In the genomic region with DNA sequence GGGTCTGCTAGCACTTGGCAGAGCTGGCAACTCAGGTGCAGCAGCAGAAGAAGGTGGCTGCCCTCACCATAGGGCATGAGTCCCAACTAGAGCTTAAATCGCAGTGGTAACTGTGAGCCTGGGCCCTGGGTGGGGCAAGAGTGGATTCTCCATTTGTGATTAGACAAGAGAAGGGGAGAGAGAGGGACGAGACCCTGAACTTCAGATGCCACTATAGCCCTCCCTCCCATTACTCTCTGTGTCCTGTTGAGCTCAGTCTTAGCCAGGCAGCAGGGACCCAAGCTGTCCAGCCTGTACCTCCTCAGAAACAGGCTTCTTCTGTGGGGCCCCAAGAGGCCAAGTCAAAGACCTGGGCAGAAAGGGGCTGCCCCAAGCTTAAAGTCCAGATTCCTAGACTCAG, we compare ENCODE assay signal across 19 cellular contexts.
A peak's percentile ranks its signal among the peaks of the same experiment; 100 is the strongest.
DNase-seq lines count a peak whose midpoint lies in the region; ATAC-seq, FAIRE-seq and TF ChIP-seq lines count a peak whose summit lies in the region.
"Had no signal": no experiment of that assay in that cellular context is flagged by ENCODE, and none has a peak within 500 bp of the region (broad histone marks: within the 10 kb centered on the region; RNA-seq: fewer than 3 reads in every experiment).

No MANE protein-coding gene starts in this region.

- no peaks in the 10 kb centered on the region for H3K23me2 ChIP-seq in H9 (ENCODE audit: insufficient read length, low read depth, low read length, poor library complexity, severe bottlenecking)

- H3K4me1 Mint-ChIP-seq in H9 (peaks cover 9 to 12% of the 10 kb centered on the region in 2 experiments), osteocyte (ENCODE audit: unreplicated experiment) (no peaks in the 10 kb centered on the region)

- no peaks in the 10 kb centered on the region for H3K79me1 ChIP-seq in H9 (ENCODE audit: insufficient read depth, low read depth, low read length, poor library complexity, severe bottlenecking)

- no peak overlapping the region for H2BK15ac ChIP-seq in H9 (ENCODE audit: low read depth, low read length)

- H3K27me3 ChIP-seq in H9 (ENCODE audit: insufficient read depth, low read length) = no peaks in the 10 kb centered on the region
- H3K27me3 ChIP-seq: BLaER1 had no signal

- no peak overlapping the region for H3K23ac ChIP-seq in H9 (ENCODE audit: insufficient read length, low read depth, low read length)

- no peak overlapping the region for H3T11ph ChIP-seq in H9 (ENCODE audit: low read length)

- H3K36me3 Mint-ChIP-seq in H9 (ENCODE audit: insufficient read depth in 1 of 3, low read depth in 3 of 3) (0 out of 7 replicates have a peak, but pooled peaks cover 0 to 11% (median 0%) of the 10 kb centered on the region in 3 experiments), osteocyte (ENCODE audit: unreplicated experiment) (peaks cover 37% of the 10 kb centered on the region)
- H3K36me3 Mint-ChIP-seq: CD4-positive, CD25-positive, alpha-beta regulatory T cell; CD8-positive, alpha-beta T cell had no signal

- no CpG with 5 or more reads among the region's 2 CpGs for WGBS in H9 (ENCODE audit: extremely low coverage, insufficient read length, low lambda C conversion rate)

- H3K4me1 ChIP-seq in H9 (ENCODE audit: insufficient read depth, low read length) = peaks cover 2% of the 10 kb centered on the region; the same call in 1 of the 2 replicates
- H3K4me1 ChIP-seq in kidney (ENCODE audit: control insufficient read depth in 1 of 2, insufficient read depth in 1 of 2, low read depth in 1 of 2, low read length in 2 of 2) = no peaks in the 10 kb centered on the region
- H3K4me1 ChIP-seq: BLaER1, Caco-2 had no signal

- H2BK120ac ChIP-seq in H9 (ENCODE audit: low read depth, low read length, poor library complexity, severe bottlenecking) = no peak overlapping the region

- no peak for FAIRE-seq in kidney (lab: Jason Lieb, UNC)
- FAIRE-seq: G401.6, H54 had no signal

- H3K9me3 Mint-ChIP-seq in H9 = no peaks in the 10 kb centered on the region
- H3K9me3 Mint-ChIP-seq in osteocyte (ENCODE audit: unreplicated experiment) = no peaks in the 10 kb centered on the region
- H3K9me3 Mint-ChIP-seq: CD8-positive, alpha-beta T cell had no signal

- H3K9ac ChIP-seq in H9 (ENCODE audit: extremely low read depth, insufficient read length, low read length) (no peak overlapping the region), kidney (ENCODE audit: low read length in 2 of 2) (no peak overlapping the region)
- H3K9ac ChIP-seq: BLaER1, GM23248 had no signal

- H3K14ac ChIP-seq in H9 (ENCODE audit: insufficient read depth, low read length) = no peak overlapping the region

- no peak overlapping the region for H3K4me3 ChIP-seq in kidney (ENCODE audit: low read length in 2 of 2)
- H3K4me3 ChIP-seq: BLaER1, GM23248 had no signal

- H3K4me3 Mint-ChIP-seq in H9 (no peak overlapping the region), osteocyte (ENCODE audit: unreplicated experiment) (no peak overlapping the region)
- H3K4me3 Mint-ChIP-seq: B cell; CD4-positive, CD25-positive, alpha-beta regulatory T cell; CD8-positive, alpha-beta T cell had no signal

- H2BK20ac ChIP-seq in H9 (ENCODE audit: low read depth, low read length, poor library complexity, severe bottlenecking) = no peak overlapping the region

- intact Hi-C loops in kidney (cut with DNase I) = no loop called here

- H4K8ac ChIP-seq in H9 (replicated peaks; ENCODE audit: insufficient read length, low read depth, low read length) = no peak overlapping the region

- H3K27ac ChIP-seq in H9 (ENCODE audit: insufficient read length, low read depth, low read length) (no peak overlapping the region), kidney (ENCODE audit: low read depth in 2 of 2, low read length in 2 of 2) (no peak overlapping the region)
- H3K27ac ChIP-seq: BLaER1, C4-2B, GM23248 had no signal

- no peaks in the 10 kb centered on the region for H3K9me3 ChIP-seq in H9 (ENCODE audit: control insufficient read depth, low read depth, low read length)
- no peaks in the 10 kb centered on the region for H3K9me3 ChIP-seq in kidney (ENCODE audit: control insufficient read depth in 1 of 2, low read length in 2 of 2)
- H3K9me3 ChIP-seq: BLaER1, Caco-2 had no signal

- ATAC-seq in GM21825 (IDR thresholded peaks at IDR 0.05; ENCODE audit: unreplicated experiment) (no peak), HG03565 (IDR thresholded peaks at IDR 0.05; ENCODE audit: unreplicated experiment) (no peak)
- ATAC-seq: CD8-positive, alpha-beta T cell had no signal

- H4K20me1 ChIP-seq in H9 (ENCODE audit: control insufficient read depth, insufficient read depth, insufficient read length) = no peaks in the 10 kb centered on the region
- H4K20me1 ChIP-seq: BLaER1 had no signal

- H2BK5ac ChIP-seq in H9 (ENCODE audit: insufficient read length, low read length) = no peak overlapping the region

- TF ChIP-seq CTCF in H9 (conservative IDR thresholded peaks at IDR 0.05) (no peak), kidney (IDR thresholded peaks at IDR 0.05; ENCODE audit: borderline replicate concordance, extremely low read depth, insufficient read depth) (no peak), osteocyte (IDR thresholded peaks at IDR 0.05) (no peak)

- no peak overlapping the region for H2BK12ac ChIP-seq in H9 (ENCODE audit: insufficient read length, low read depth, low read length)

- no peak overlapping the region for H3K4me2 ChIP-seq in H9 (ENCODE audit: insufficient read depth, insufficient read length, low read length)
- H3K4me2 ChIP-seq: BLaER1 had no signal

- no peaks in the 10 kb centered on the region for H3K79me2 ChIP-seq in H9 (ENCODE audit: insufficient read depth, low read length)

- H4K91ac ChIP-seq in H9 (ENCODE audit: insufficient read length, low read depth, low read length) = no peak overlapping the region

- no peak overlapping the region for H2AFZ ChIP-seq in H9 (ENCODE audit: low read length)
- H2AFZ ChIP-seq: GM23248 had no signal

- H3K27me3 Mint-ChIP-seq in H9 (ENCODE audit: low read depth) = no peaks in the 10 kb centered on the region
- H3K27me3 Mint-ChIP-seq in osteocyte (ENCODE audit: unreplicated experiment) = no peaks in the 10 kb centered on the region
- H3K27me3 Mint-ChIP-seq: B cell; CD4-positive, CD25-positive, alpha-beta regulatory T cell had no signal

- H3K56ac ChIP-seq in H9 (ENCODE audit: insufficient read length, low read depth, low read length) = no peak overlapping the region

- H3K27ac Mint-ChIP-seq in H9 (0 out of 7 replicates have a peak overlapping the region, but pooled peaks of 2 of the 3 experiments have one; percentile 28 to 43), osteocyte (ENCODE audit: unreplicated experiment) (no peak overlapping the region)
- H3K27ac Mint-ChIP-seq: B cell; CD4-positive, CD25-positive, alpha-beta regulatory T cell; CD8-positive, alpha-beta T cell had no signal

- no peak overlapping the region for H3K18ac ChIP-seq in H9 (ENCODE audit: insufficient read length, low read depth, low read length)

- no peak overlapping the region for H3K4ac ChIP-seq in H9 (ENCODE audit: low read depth, low read length)

- no peaks in the 10 kb centered on the region for H3K36me3 ChIP-seq in kidney (ENCODE audit: control insufficient read depth in 1 of 2, insufficient read depth in 2 of 2, low read length in 2 of 2)
- H3K36me3 ChIP-seq: BLaER1 had no signal

- DNase-seq in H9 (no peak), kidney (peak; percentile 56), osteocyte (ENCODE audit: extremely low spot score, unreplicated experiment) (peak; percentile 75), AG08396 (ENCODE audit: low spot score) (no peak)
- DNase-seq in central memory CD4-positive, alpha-beta T cell = no peak
- DNase-seq: Caco-2; CD4-positive, CD25-positive, alpha-beta regulatory T cell; CD8-positive, alpha-beta T cell; DMS153; DND-41; GM23248; HCEC 1CT had no signal

- no peak overlapping the region for H4K5ac ChIP-seq in H9 (ENCODE audit: insufficient read length, low read depth, low read length)

- no peak overlapping the region for H2AK5ac ChIP-seq in H9 (ENCODE audit: insufficient read length, low read length)

Comparison
In these comparisons a context has a peak if more than half of its experiments do, and no peak if none do; other contexts are left out.
1. DNase-seq: peak in kidney (single experiment) and osteocyte (single experiment); none in H9 (single experiment), central memory CD4-positive, alpha-beta T cell (single experiment) and AG08396 (single experiment).